ENCODE assay signal across 9 cellular contexts in the genomic region with DNA sequence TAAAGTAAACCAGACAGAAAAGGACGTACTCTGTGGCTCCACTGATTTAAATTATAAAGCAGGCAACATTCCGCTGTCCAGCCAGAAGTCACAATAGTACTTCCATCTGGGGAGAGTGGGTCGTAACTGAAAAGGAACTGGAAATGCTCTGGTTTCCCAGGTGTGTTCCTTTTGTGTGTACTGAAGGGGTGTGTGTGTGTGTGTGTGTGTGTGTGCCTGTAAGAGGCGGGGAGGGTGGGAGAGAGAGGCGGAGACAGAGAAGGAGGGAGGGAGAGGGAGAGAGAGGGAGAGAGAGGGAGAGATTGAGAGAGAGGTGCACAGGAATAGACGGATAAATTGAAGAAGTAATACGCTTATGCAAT.
DNase-seq lines count a peak whose midpoint lies in the region; ATAC-seq and TF ChIP-seq lines count a peak whose summit lies in the region.
"Had no signal": no experiment of that assay in that cellular context is flagged by ENCODE, and none has a peak within 500 bp of the region (broad histone marks: within the 10 kb centered on the region; RNA-seq: fewer than 3 reads in every experiment).

No MANE protein-coding gene starts in this region.

- intact Hi-C loops in CD8-positive, alpha-beta T cell (cut with DNase I, micrococcal nuclease), result no loop called here

- ATAC-seq in CD8-positive, alpha-beta T cell, result no peak
- no peak for ATAC-seq in HG02852 (IDR thresholded peaks at IDR 0.05; ENCODE audit: unreplicated experiment)

- H3K4me3 ChIP-seq in GM08714 (ENCODE audit: low read length) (peak overlapping the region; percentile 36), MG63 (no peak overlapping the region), Peyer's patch (no peak overlapping the region)
- H3K4me3 ChIP-seq in CD8-positive, alpha-beta T cell (ENCODE audit: low read depth, low read length), result no peak overlapping the region

- CTCF ChIA-PET in CD8-positive, alpha-beta T cell (lab: Charles Lee), result no interaction called here

- H3K9me3 ChIP-seq in MG63, result peaks cover 3% of the 10 kb centered on the region; the same call in 1 of the 2 replicates
- H3K9me3 ChIP-seq in CD8-positive, alpha-beta T cell (ENCODE audit: low read length), result no peaks in the 10 kb centered on the region
- peaks cover 0 to 8% (median 2%) of the 10 kb centered on the region in 4 donors for H3K9me3 ChIP-seq in Peyer's patch

- POLR2A ChIA-PET in CD8-positive, alpha-beta T cell (lab: Charles Lee), result no interaction called here

- no peak overlapping the region for H3K27ac ChIP-seq in CD8-positive, alpha-beta T cell (ENCODE audit: low read depth, low read length)
- H3K27ac ChIP-seq in Peyer's patch, result no peak overlapping the region

- DNase-seq in MG63 (peak; percentile 38), myocyte (ENCODE audit: low read depth) (peak; percentile 1), Peyer's patch (no peak)
- no peak for DNase-seq in CD8-positive, alpha-beta T cell
- DNase-seq: NCI-H1694 had no signal

- H3K36me3 ChIP-seq in MG63 (no peaks in the 10 kb centered on the region), Peyer's patch (no peaks in the 10 kb centered on the region)
- H3K36me3 ChIP-seq in CD8-positive, alpha-beta T cell (ENCODE audit: insufficient read depth, low read length), result no peaks in the 10 kb centered on the region

- no peaks in the 10 kb centered on the region for H3K4me1 ChIP-seq in CD8-positive, alpha-beta T cell (ENCODE audit: insufficient read depth, low read length)
- H3K4me1 ChIP-seq in Peyer's patch, result no peaks in the 10 kb centered on the region

- peak overlapping the region in 1 of 5 experiments; percentile 8 for H3K27ac Mint-ChIP-seq in brain
- no peak overlapping the region for H3K27ac Mint-ChIP-seq in CD8-positive, alpha-beta T cell

- H3K27me3 ChIP-seq in MG63, result 0 out of 2 replicates have a peak, but pooled peaks cover under 1% of the 10 kb centered on the region
- peaks cover 15% of the 10 kb centered on the region for H3K27me3 ChIP-seq in CD8-positive, alpha-beta T cell (ENCODE audit: insufficient read depth, low read length)
- H3K27me3 ChIP-seq in Peyer's patch, result no peaks in the 10 kb centered on the region

- no peak for TF ChIP-seq CTCF in brain (conservative IDR thresholded peaks at IDR 0.05)
- TF ChIP-seq CTCF in CD8-positive, alpha-beta T cell (IDR thresholded peaks at IDR 0.05), result no peak
- TF ChIP-seq CTCF in Peyer's patch (IDR thresholded peaks at IDR 0.05), result no peak

- peaks cover 14% of the 10 kb centered on the region for H3K4me1 Mint-ChIP-seq in brain
- H3K4me1 Mint-ChIP-seq in CD8-positive, alpha-beta T cell (ENCODE audit: low read depth), result no peaks in the 10 kb centered on the region

- H3K9me3 Mint-ChIP-seq in brain, result peaks cover 0 to 10% (median 7%) of the 10 kb centered on the region in 5 experiments
- H3K9me3 Mint-ChIP-seq in CD8-positive, alpha-beta T cell, result no peaks in the 10 kb centered on the region
- H3K9me3 Mint-ChIP-seq: activated T-helper 1 cell treated with anti-CD3 and anti-CD28 coated beads, Interleukin-12 subunit alpha, Interleukin-12 subunit beta, Interleukin-2, Interleukin-4 antibody, amounts not matched to agents 30 ng/mL and 10 ng/mL and 1 ng/mL, durations not matched to agents 14 hours and 24 hours and 36 hours had no signal

- peak overlapping the region; percentile 23 to 78 (median 72) for H3K4me3 Mint-ChIP-seq in brain
- no peak overlapping the region for H3K4me3 Mint-ChIP-seq in CD8-positive, alpha-beta T cell
- H3K4me3 Mint-ChIP-seq: activated T-helper 1 cell treated with anti-CD3 and anti-CD28 coated beads, Interleukin-12 subunit alpha, Interleukin-12 subunit beta, Interleukin-2, Interleukin-4 antibody, amounts not matched to agents 30 ng/mL and 10 ng/mL and 1 ng/mL, durations not matched to agents 14 hours and 24 hours and 36 hours had no signal

- TF ChIP-seq POLR2A in Peyer's patch (IDR thresholded peaks at IDR 0.05), result no peak

- no peaks in the 10 kb centered on the region for H3K36me3 Mint-ChIP-seq in brain
- no peaks in the 10 kb centered on the region for H3K36me3 Mint-ChIP-seq in CD8-positive, alpha-beta T cell

- H3K27me3 Mint-ChIP-seq in brain, result peaks cover 30% of the 10 kb centered on the region
- H3K27me3 Mint-ChIP-seq in CD8-positive, alpha-beta T cell (ENCODE audit: low read depth), result peaks cover 60% of the 10 kb centered on the region

Comparison
In these comparisons a context has a peak if more than half of its experiments do, and no peak if none do; other contexts are left out.
1. DNase-seq: peak in MG63 (single experiment) and myocyte (single experiment); none in CD8-positive, alpha-beta T cell (0 of 7) and Peyer's patch (0 of 3).